In the genomic region with DNA sequence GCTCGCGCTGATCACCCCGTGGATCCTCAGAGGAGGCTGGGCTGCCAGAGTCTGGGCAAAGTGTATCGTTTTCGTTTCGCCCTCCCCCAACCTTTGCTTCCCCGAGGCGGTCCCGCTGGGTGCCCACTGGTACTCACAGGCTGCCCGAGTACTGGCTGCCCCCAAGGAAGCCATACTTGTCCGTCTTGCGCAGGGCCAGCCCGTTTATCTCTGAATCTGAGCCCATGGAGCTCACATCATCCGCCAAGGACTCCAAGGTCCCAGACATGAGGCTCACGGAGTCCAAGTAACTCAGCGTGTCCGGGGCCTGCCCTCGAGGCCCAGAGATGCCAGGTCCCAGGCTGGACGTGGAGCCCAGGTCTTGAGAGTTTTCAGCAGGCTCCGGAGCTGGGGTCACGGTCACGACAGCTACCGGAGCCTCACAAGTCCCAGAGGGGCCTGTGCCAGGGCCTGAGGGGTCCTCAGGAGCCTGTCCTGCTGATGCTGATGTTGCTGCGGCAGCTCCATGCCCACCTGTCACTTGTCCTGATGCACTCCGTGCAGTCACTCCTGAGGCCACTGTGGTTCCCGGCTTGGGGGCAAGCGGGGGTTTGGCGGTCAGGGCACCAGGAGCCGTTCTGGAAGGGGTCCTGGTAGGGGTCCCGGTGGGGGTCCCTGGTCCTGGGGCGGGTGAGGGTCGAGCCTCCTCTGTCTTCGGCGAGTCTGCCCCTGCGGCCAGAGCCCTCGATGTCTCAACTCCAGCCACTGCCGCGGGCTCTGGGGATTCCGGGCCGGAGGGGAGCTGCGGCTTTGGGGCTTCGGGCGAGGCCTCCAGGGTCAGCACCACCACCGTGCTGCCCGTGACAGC, we compare ENCODE assay signal across 6 cellular contexts. TPM values are rescaled to one million over a fixed set of nuclear protein-coding genes. Genes with fewer than 3 reads are reported as not detected.
DNase-seq lines count a peak whose midpoint lies in the region; ATAC-seq, FAIRE-seq and TF ChIP-seq lines count a peak whose summit lies in the region.

No MANE protein-coding gene starts in this region.

- H3K27me3 ChIP-seq in DOHH2 (ENCODE audit: control insufficient read depth, low read length) (no peaks in the 10 kb centered on the region), HepG2 (ENCODE audit: control insufficient read depth in 1 of 2, insufficient read depth in 2 of 2, low read length in 2 of 2) (no peaks in the 10 kb centered on the region; a peak in 1 of 5 replicates)

- peak; percentile 65 for DNase-seq in activated CD8-positive, alpha-beta memory T cell treated with anti-CD3 and anti-CD28 coated beads, Interleukin-2, amount 50 U/mL, for 48 hours
- no peak for DNase-seq in HepG2 (ENCODE audit: low spot score)
- DNase-seq in NCI-H187 treated with DMSO at 0.1 percent for 48 hours (lab: John Stamatoyannopoulos, UW), result no peak
- no peak for DNase-seq in RKO (ENCODE audit: low spot score)

- no peaks in the 10 kb centered on the region for H3K9me2 ChIP-seq in DOHH2 (replicated peaks; ENCODE audit: control insufficient read depth, low read length)

- POLR2A ChIA-PET in HepG2 (lab: Yijun Ruan, JAX), result interaction anchor here (1.2 to 4.7 kb wide), 7 partner anchors 12 to 38 kb away, joined by 3 to 94 read pairs (median 26); partner anchors contain the start of genes CD2BP2, ZNF48 and ZNF771

- H3K4me3 ChIP-seq in DOHH2 (ENCODE audit: low read length) (peak overlapping the region; percentile 90), HepG2 (replicated peaks in 1 of 3; ENCODE audit: insufficient read depth in 1 of 3, low read depth in 2 of 3, low read length in 3 of 3) (peak overlapping the region; percentile 80 to 90 (median 86))

- H3K27ac ChIP-seq in DOHH2 (ENCODE audit: low read depth, low read length) (peak overlapping the region; percentile 28), HepG2 (ENCODE audit: extremely low read length, insufficient read depth, low read length) (peak overlapping the region; percentile 51)

- H3K4me1 ChIP-seq in DOHH2 (ENCODE audit: control insufficient read depth, low read length) (peaks cover 39% of the 10 kb centered on the region), HepG2 (ENCODE audit: insufficient read depth, low read length) (peaks cover 45% of the 10 kb centered on the region)

- H3K79me2 ChIP-seq in DOHH2 (ENCODE audit: control insufficient read depth, low read length) (peaks cover 56% of the 10 kb centered on the region), HepG2 (ENCODE audit: insufficient read depth, low read length) (peaks cover 37% of the 10 kb centered on the region)

- no peak for TF ChIP-seq POLR2A in HepG2 (IDR thresholded peaks at IDR 0.05; ENCODE audit: insufficient read depth in 1 of 2, low read depth in 2 of 2, low read length in 2 of 2)

- WGBS in HepG2 (ENCODE audit: low lambda C conversion rate), result under 1% methylated on average over 23 of the region's 45 CpGs

- in situ Hi-C loops in HepG2 (cut with HindIII; ENCODE audit: extremely low pct_ligation_motif_present, low pct_unique_long_range_greater_than_20kb), result no loop called here

- H4K20me1 ChIP-seq in DOHH2 (ENCODE audit: control insufficient read depth, insufficient read depth, low read depth, low read length) (peaks cover 8% of the 10 kb centered on the region), HepG2 (ENCODE audit: insufficient read depth, low read length) (peaks cover 20% of the 10 kb centered on the region; the same call in 1 of the 2 replicates)

- peaks cover 50% of the 10 kb centered on the region for H3K36me3 ChIP-seq in DOHH2 (ENCODE audit: control insufficient read depth, low read length)
- peaks cover 8 to 16% of the 10 kb centered on the region in 2 experiments; a peak in 3 of 5 replicates for H3K36me3 ChIP-seq in HepG2 (replicated peaks in 1 of 2; ENCODE audit: control insufficient read depth in 1 of 2, insufficient read depth in 2 of 2, low read length in 2 of 2)

- no peaks in the 10 kb centered on the region for H3F3A ChIP-seq in DOHH2 (ENCODE audit: control insufficient read depth, insufficient read depth)

- no peak for FAIRE-seq in HepG2 (lab: Jason Lieb, UNC)

- H3K9ac ChIP-seq in HepG2 (ENCODE audit: insufficient read depth, low read depth, low read length), result peak overlapping the region; percentile 75

- peak overlapping the region; percentile 75 for H3K4me2 ChIP-seq in DOHH2 (ENCODE audit: low read length)
- H3K4me2 ChIP-seq in HepG2 (ENCODE audit: low read depth, low read length), result peak overlapping the region; percentile 91

- intact Hi-C loops in HepG2 (cut with micrococcal nuclease; ENCODE audit: unreplicated experiment), result no loop called here

- H2AFZ ChIP-seq in HepG2 (ENCODE audit: low read length), result no peak overlapping the region

- TF ChIP-seq EP300 in HepG2 (IDR thresholded peaks at IDR 0.05; ENCODE audit: low read depth in 2 of 2, low read length in 2 of 2) (no peak), HepG2 (CRISPR knock-in tag; IDR thresholded peaks at IDR 0.05; ENCODE audit: borderline replicate concordance) (no peak)

- no TSS peak for BruUV-seq in HepG2 (replicated peaks; lab: Mats Ljungman, UMichigan)

- ATAC-seq in HepG2 (no peak), GM21390 (IDR thresholded peaks at IDR 0.05; ENCODE audit: unreplicated experiment) (no peak)

- no peak for TF ChIP-seq CTCF in DOHH2 (IDR thresholded peaks at IDR 0.05; ENCODE audit: low read depth, low read length, poor library complexity, severe bottlenecking)
- no peak for TF ChIP-seq CTCF in HepG2 (CRISPR knock-in tag; IDR thresholded peaks at IDR 0.05)

- CTCF ChIA-PET in HepG2 (lab: Yijun Ruan, JAX; ENCODE audit: low intra/inter-chr PET ratio, low total read pairs), result interaction anchor here (1.4 kb wide), 1 partner anchor 40 kb away, joined by 3 read pairs; no protein-coding TSS in a partner anchor

- TF ChIP-seq RAD21 in HepG2 (CRISPR knock-in tag; IDR thresholded peaks at IDR 0.05), result no peak

- H3K9me3 ChIP-seq in DOHH2 (ENCODE audit: control insufficient read depth, insufficient read depth, low read length) (no peaks in the 10 kb centered on the region), HepG2 (ENCODE audit: low read length) (no peaks in the 10 kb centered on the region)

RNA-seq across cellular contexts. Expression of gene TBC1D10B, which starts 1.0 kb away (rescaled TPM):
- 20.8 and 24.8 TPM in 2 replicates for total RNA-seq in HepG2 (2016; rRNA removed; fragmentation: Illumina TruSeq; extraction: Trizol)
- total RNA-seq in HepG2 (2016; cell fraction: cytosol; rRNA removed; fragmentation: Illumina TruSeq; extraction: Trizol; ENCODE audit: low read depth), result 8.6 and 8.9 TPM in 2 replicates
- 16.6 and 24.3 TPM in 2 replicates for total RNA-seq in HepG2 (2016; cell fraction: insoluble cytoplasmic fraction; rRNA removed; fragmentation: Illumina TruSeq; extraction: Trizol)
- total RNA-seq in HepG2 (2016; cell fraction: membrane; rRNA removed; fragmentation: Illumina TruSeq; extraction: Trizol), result 26.7 and 28.1 TPM in 2 replicates
- 15.5 and 19.2 TPM in 2 replicates for total RNA-seq in HepG2 (2016; cell fraction: nucleus; rRNA removed; fragmentation: Illumina TruSeq; extraction: Trizol)
- polyA plus RNA-seq in HepG2 (2011; rRNA removed), result 15.7 and 16.4 TPM in 2 replicates
- 18.9 and 22.7 TPM in 2 replicates for polyA plus RNA-seq in HepG2 (2011; cell fraction: cytosol; rRNA removed)
- polyA plus RNA-seq in HepG2 (2011; cell fraction: nucleus; rRNA removed), result 33.2 and 34.9 TPM in 2 replicates
- polyA plus RNA-seq in HepG2 (2012), result 25.6 and 28.2 TPM in 2 replicates
- polyA plus RNA-seq in HepG2 (2016; cell fraction: cytosol; fragmentation: Illumina TruSeq; extraction: Trizol; ENCODE audit: low read depth), result 8.5 and 9.1 TPM in 2 replicates
- polyA plus RNA-seq in HepG2 (2016; cell fraction: insoluble cytoplasmic fraction; fragmentation: Illumina TruSeq; extraction: Trizol; ENCODE audit: low read depth), result 22.6 and 31.2 TPM in 2 replicates
- 21.4 and 25.0 TPM in 2 replicates for polyA plus RNA-seq in HepG2 (2016; cell fraction: membrane; fragmentation: Illumina TruSeq; extraction: Trizol; ENCODE audit: low read depth)
- polyA plus RNA-seq in HepG2 (2016; cell fraction: nucleus; fragmentation: Illumina TruSeq; extraction: Trizol; ENCODE audit: insufficient read depth, low read depth), result 36.3 and 37.8 TPM in 2 replicates
- 31.9 and 51.8 TPM in 2 replicates for polyA minus RNA-seq in HepG2 (2011; rRNA and poly(A)+ RNA removed; ENCODE audit: low replicate concordance)
- polyA minus RNA-seq in HepG2 (2011; cell fraction: cytosol; rRNA and poly(A)+ RNA removed), result 20.0 and 23.4 TPM in 2 replicates
- 15.0 and 15.1 TPM in 2 replicates for polyA minus RNA-seq in HepG2 (2011; cell fraction: nucleus; rRNA and poly(A)+ RNA removed)

RNA-seq across cellular contexts. Expression of gene MYL11, which starts 5.3 kb away (rescaled TPM):
- not detected in 2 replicates for total RNA-seq in HepG2 (2016; rRNA removed; fragmentation: Illumina TruSeq; extraction: Trizol)
- not detected in 2 replicates for total RNA-seq in HepG2 (2016; cell fraction: cytosol; rRNA removed; fragmentation: Illumina TruSeq; extraction: Trizol; ENCODE audit: low read depth)
- total RNA-seq in HepG2 (2016; cell fraction: insoluble cytoplasmic fraction; rRNA removed; fragmentation: Illumina TruSeq; extraction: Trizol), result not detected in 2 replicates
- total RNA-seq in HepG2 (2016; cell fraction: membrane; rRNA removed; fragmentation: Illumina TruSeq; extraction: Trizol), result 0.62 TPM in 1 of 2 replicates, not detected in the other
- total RNA-seq in HepG2 (2016; cell fraction: nucleus; rRNA removed; fragmentation: Illumina TruSeq; extraction: Trizol), result not detected in 2 replicates
- polyA plus RNA-seq in HepG2 (2011; rRNA removed), result not detected in 2 replicates
- not detected in 2 replicates for polyA plus RNA-seq in HepG2 (2011; cell fraction: cytosol; rRNA removed)
- polyA plus RNA-seq in HepG2 (2011; cell fraction: nucleus; rRNA removed), result not detected in 2 replicates
- polyA plus RNA-seq in HepG2 (2012), result not detected in 2 replicates
- polyA plus RNA-seq in HepG2 (2016; cell fraction: cytosol; fragmentation: Illumina TruSeq; extraction: Trizol; ENCODE audit: low read depth), result 0.72 and 1.3 TPM in 2 replicates
- polyA plus RNA-seq in HepG2 (2016; cell fraction: insoluble cytoplasmic fraction; fragmentation: Illumina TruSeq; extraction: Trizol; ENCODE audit: low read depth), result not detected in 2 replicates
- polyA plus RNA-seq in HepG2 (2016; cell fraction: membrane; fragmentation: Illumina TruSeq; extraction: Trizol; ENCODE audit: low read depth), result 0.87 TPM in 1 of 2 replicates, not detected in the other
- polyA plus RNA-seq in HepG2 (2016; cell fraction: nucleus; fragmentation: Illumina TruSeq; extraction: Trizol; ENCODE audit: insufficient read depth, low read depth), result not detected in 2 replicates
- polyA minus RNA-seq in HepG2 (2011; rRNA and poly(A)+ RNA removed; ENCODE audit: low replicate concordance), result not detected in 2 replicates
- not detected in 2 replicates for polyA minus RNA-seq in HepG2 (2011; cell fraction: cytosol; rRNA and poly(A)+ RNA removed)
- polyA minus RNA-seq in HepG2 (2011; cell fraction: nucleus; rRNA and poly(A)+ RNA removed), result not detected in 2 replicates

RNA-seq across cellular contexts. Expression of gene SEPTIN1, which starts 13.0 kb away (rescaled TPM):
- 0.18 and 0.27 TPM in 2 replicates for total RNA-seq in HepG2 (2016; rRNA removed; fragmentation: Illumina TruSeq; extraction: Trizol)
- total RNA-seq in HepG2 (2016; cell fraction: cytosol; rRNA removed; fragmentation: Illumina TruSeq; extraction: Trizol; ENCODE audit: low read depth), result 0.18 and 0.51 TPM in 2 replicates
- total RNA-seq in HepG2 (2016; cell fraction: insoluble cytoplasmic fraction; rRNA removed; fragmentation: Illumina TruSeq; extraction: Trizol), result 0.17 and 0.18 TPM in 2 replicates
- 0.28 and 0.68 TPM in 2 replicates for total RNA-seq in HepG2 (2016; cell fraction: membrane; rRNA removed; fragmentation: Illumina TruSeq; extraction: Trizol)
- not detected in 2 replicates for total RNA-seq in HepG2 (2016; cell fraction: nucleus; rRNA removed; fragmentation: Illumina TruSeq; extraction: Trizol)
- 0.67 and 0.94 TPM in 2 replicates for polyA plus RNA-seq in HepG2 (2011; rRNA removed)
- polyA plus RNA-seq in HepG2 (2011; cell fraction: cytosol; rRNA removed), result 0.56 and 0.76 TPM in 2 replicates
- 1.0 and 1.3 TPM in 2 replicates for polyA plus RNA-seq in HepG2 (2011; cell fraction: nucleus; rRNA removed)
- polyA plus RNA-seq in HepG2 (2012), result 1.1 and 1.7 TPM in 2 replicates
- polyA plus RNA-seq in HepG2 (2016; cell fraction: cytosol; fragmentation: Illumina TruSeq; extraction: Trizol; ENCODE audit: low read depth), result 4.2 and 4.6 TPM in 2 replicates
- polyA plus RNA-seq in HepG2 (2016; cell fraction: insoluble cytoplasmic fraction; fragmentation: Illumina TruSeq; extraction: Trizol; ENCODE audit: low read depth), result 0.76 and 0.85 TPM in 2 replicates
- 3.3 and 3.8 TPM in 2 replicates for polyA plus RNA-seq in HepG2 (2016; cell fraction: membrane; fragmentation: Illumina TruSeq; extraction: Trizol; ENCODE audit: low read depth)
- 0.65 and 1.1 TPM in 2 replicates for polyA plus RNA-seq in HepG2 (2016; cell fraction: nucleus; fragmentation: Illumina TruSeq; extraction: Trizol; ENCODE audit: insufficient read depth, low read depth)
- polyA minus RNA-seq in HepG2 (2011; rRNA and poly(A)+ RNA removed; ENCODE audit: low replicate concordance), result 0.24 TPM in 1 of 2 replicates, not detected in the other
- not detected in 2 replicates for polyA minus RNA-seq in HepG2 (2011; cell fraction: cytosol; rRNA and poly(A)+ RNA removed)
- polyA minus RNA-seq in HepG2 (2011; cell fraction: nucleus; rRNA and poly(A)+ RNA removed), result 0.13 TPM in 1 of 2 replicates, not detected in the other

RNA-seq across cellular contexts. Expression of gene CD2BP2, which starts 14.2 kb away (rescaled TPM):
- 54.6 and 69.9 TPM in 2 replicates for total RNA-seq in HepG2 (2016; rRNA removed; fragmentation: Illumina TruSeq; extraction: Trizol)
- 7.2 and 8.0 TPM in 2 replicates for total RNA-seq in HepG2 (2016; cell fraction: cytosol; rRNA removed; fragmentation: Illumina TruSeq; extraction: Trizol; ENCODE audit: low read depth)
- 57.2 and 72.6 TPM in 2 replicates for total RNA-seq in HepG2 (2016; cell fraction: insoluble cytoplasmic fraction; rRNA removed; fragmentation: Illumina TruSeq; extraction: Trizol)
- 18.8 and 20.2 TPM in 2 replicates for total RNA-seq in HepG2 (2016; cell fraction: membrane; rRNA removed; fragmentation: Illumina TruSeq; extraction: Trizol)
- total RNA-seq in HepG2 (2016; cell fraction: nucleus; rRNA removed; fragmentation: Illumina TruSeq; extraction: Trizol), result 24.2 and 28.9 TPM in 2 replicates
- polyA plus RNA-seq in HepG2 (2011; rRNA removed), result 24.9 and 27.3 TPM in 2 replicates
- 26.5 and 26.7 TPM in 2 replicates for polyA plus RNA-seq in HepG2 (2011; cell fraction: cytosol; rRNA removed)
- 52.6 and 55.8 TPM in 2 replicates for polyA plus RNA-seq in HepG2 (2011; cell fraction: nucleus; rRNA removed)
- polyA plus RNA-seq in HepG2 (2012), result 25.0 and 28.0 TPM in 2 replicates
- polyA plus RNA-seq in HepG2 (2016; cell fraction: cytosol; fragmentation: Illumina TruSeq; extraction: Trizol; ENCODE audit: low read depth), result 8.5 and 10.2 TPM in 2 replicates
- 76.1 and 78.5 TPM in 2 replicates for polyA plus RNA-seq in HepG2 (2016; cell fraction: insoluble cytoplasmic fraction; fragmentation: Illumina TruSeq; extraction: Trizol; ENCODE audit: low read depth)
- polyA plus RNA-seq in HepG2 (2016; cell fraction: membrane; fragmentation: Illumina TruSeq; extraction: Trizol; ENCODE audit: low read depth), result 16.5 and 17.6 TPM in 2 replicates
- polyA plus RNA-seq in HepG2 (2016; cell fraction: nucleus; fragmentation: Illumina TruSeq; extraction: Trizol; ENCODE audit: insufficient read depth, low read depth), result 49.1 and 51.4 TPM in 2 replicates
- 21.5 and 32.4 TPM in 2 replicates for polyA minus RNA-seq in HepG2 (2011; rRNA and poly(A)+ RNA removed; ENCODE audit: low replicate concordance)
- 8.9 and 11.3 TPM in 2 replicates for polyA minus RNA-seq in HepG2 (2011; cell fraction: cytosol; rRNA and poly(A)+ RNA removed)
- polyA minus RNA-seq in HepG2 (2011; cell fraction: nucleus; rRNA and poly(A)+ RNA removed), result 14.0 and 20.5 TPM in 2 replicates

RNA-seq across cellular contexts. Expression of gene ZNF48, which starts 25.9 kb away (rescaled TPM):
- 10.9 and 12.3 TPM in 2 replicates for total RNA-seq in HepG2 (2016; rRNA removed; fragmentation: Illumina TruSeq; extraction: Trizol)
- 2.3 and 2.9 TPM in 2 replicates for total RNA-seq in HepG2 (2016; cell fraction: cytosol; rRNA removed; fragmentation: Illumina TruSeq; extraction: Trizol; ENCODE audit: low read depth)
- total RNA-seq in HepG2 (2016; cell fraction: insoluble cytoplasmic fraction; rRNA removed; fragmentation: Illumina TruSeq; extraction: Trizol), result 10.9 and 12.6 TPM in 2 replicates
- 8.8 and 8.9 TPM in 2 replicates for total RNA-seq in HepG2 (2016; cell fraction: membrane; rRNA removed; fragmentation: Illumina TruSeq; extraction: Trizol)
- total RNA-seq in HepG2 (2016; cell fraction: nucleus; rRNA removed; fragmentation: Illumina TruSeq; extraction: Trizol), result 5.4 and 7.9 TPM in 2 replicates
- polyA plus RNA-seq in HepG2 (2011; rRNA removed), result 9.9 and 11.7 TPM in 2 replicates
- polyA plus RNA-seq in HepG2 (2011; cell fraction: cytosol; rRNA removed), result 7.8 and 10.1 TPM in 2 replicates
- polyA plus RNA-seq in HepG2 (2011; cell fraction: nucleus; rRNA removed), result 9.4 and 11.4 TPM in 2 replicates
- 7.7 and 10.5 TPM in 2 replicates for polyA plus RNA-seq in HepG2 (2012)
- polyA plus RNA-seq in HepG2 (2016; cell fraction: cytosol; fragmentation: Illumina TruSeq; extraction: Trizol; ENCODE audit: low read depth), result 2.1 and 2.6 TPM in 2 replicates
- 11.0 and 11.9 TPM in 2 replicates for polyA plus RNA-seq in HepG2 (2016; cell fraction: insoluble cytoplasmic fraction; fragmentation: Illumina TruSeq; extraction: Trizol; ENCODE audit: low read depth)
- 5.4 and 6.0 TPM in 2 replicates for polyA plus RNA-seq in HepG2 (2016; cell fraction: membrane; fragmentation: Illumina TruSeq; extraction: Trizol; ENCODE audit: low read depth)
- polyA plus RNA-seq in HepG2 (2016; cell fraction: nucleus; fragmentation: Illumina TruSeq; extraction: Trizol; ENCODE audit: insufficient read depth, low read depth), result 11.3 and 12.2 TPM in 2 replicates
- polyA minus RNA-seq in HepG2 (2011; rRNA and poly(A)+ RNA removed; ENCODE audit: low replicate concordance), result 7.6 and 12.0 TPM in 2 replicates
- 4.8 and 5.3 TPM in 2 replicates for polyA minus RNA-seq in HepG2 (2011; cell fraction: cytosol; rRNA and poly(A)+ RNA removed)
- 4.1 and 5.0 TPM in 2 replicates for polyA minus RNA-seq in HepG2 (2011; cell fraction: nucleus; rRNA and poly(A)+ RNA removed)
